Comparison of ENCODE assay signal across 22 cellular contexts in the genomic region with DNA sequence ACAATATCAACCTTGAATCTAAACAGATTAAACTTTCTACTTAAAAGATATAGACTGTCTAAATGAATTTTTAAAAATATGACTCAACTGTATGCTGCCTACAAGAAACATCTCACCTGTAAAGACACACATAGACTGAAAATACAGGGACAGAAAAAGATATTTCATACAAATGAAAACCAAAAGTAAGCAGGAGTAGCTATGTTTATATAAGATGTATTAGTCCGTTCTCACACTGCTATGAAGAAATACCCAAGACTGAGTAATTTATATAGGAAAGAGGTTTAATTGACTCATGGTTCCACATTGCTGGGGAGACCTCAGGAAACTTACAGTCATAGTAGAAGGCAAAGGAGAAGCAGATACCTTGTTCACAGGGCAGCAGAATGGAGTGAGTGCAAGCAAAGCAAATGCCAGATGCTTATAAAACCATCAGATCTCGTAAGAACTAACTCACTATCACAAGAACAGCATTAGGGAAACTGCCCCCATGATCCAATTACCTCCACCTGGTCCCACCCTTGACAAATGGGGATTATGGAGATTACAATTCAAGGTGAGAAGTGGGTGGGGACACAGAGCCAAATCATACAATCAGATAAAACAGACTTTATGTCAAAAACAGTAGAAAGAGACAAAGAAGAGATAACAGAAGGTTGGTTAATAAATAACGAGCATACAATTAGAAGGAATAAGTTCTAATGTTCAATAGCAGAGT.
DNase-seq lines count a peak whose midpoint lies in the region; ATAC-seq and TF ChIP-seq lines count a peak whose summit lies in the region.
"Had no signal": no experiment of that assay in that cellular context is flagged by ENCODE, and none has a peak within 500 bp of the region (broad histone marks: within the 10 kb centered on the region; RNA-seq: fewer than 3 reads in every experiment).

No MANE protein-coding gene starts in this region.

- POLR2A ChIA-PET in activated CD8-positive, alpha-beta T cell treated with anti-CD3 and anti-CD28 coated beads for 36 hours (lab: Charles Lee) = interaction anchor here (1.0 kb wide), 1 partner anchor 626 kb away, joined by 3 read pairs; the partner anchor contains the start of gene DNAH7
- POLR2A ChIA-PET in activated CD8-positive, alpha-beta T cell treated with anti-CD3 and anti-CD28 coated beads, Interleukin-2, amount 10 ng/mL, durations not matched to agents 7 days and 5 days (lab: Charles Lee) = interaction anchor here (0.6 kb wide), 1 partner anchor 1692 kb away, joined by 3 read pairs; no protein-coding TSS in a partner anchor

- no peak for DNase-seq in activated CD8-positive, alpha-beta T cell treated with anti-CD3 and anti-CD28 coated beads for 36 hours
- DNase-seq in activated CD8-positive, alpha-beta T cell treated with anti-CD3 and anti-CD28 coated beads, Interleukin-2, amount 10 ng/mL, durations not matched to agents 7 days and 5 days = no peak
- no peak for DNase-seq in natural killer cell treated with Interleukin-12 subunit alpha and Interleukin-12 subunit beta and Interleukin-15 and Interleukin-18, amount 100 ng/mL, for 72 hours (ENCODE audit: low spot score)
- DNase-seq in natural killer cell (no peak), NK-92 (lab: John Stamatoyannopoulos, UW; ENCODE audit: unreplicated experiment) (no peak), SIG-M5 treated with dmso at 0.1 percent for 504 hours (lab: John Stamatoyannopoulos, UW; ENCODE audit: unreplicated experiment) (no peak)
- no peak for DNase-seq in activated naive CD8-positive, alpha-beta T cell treated with anti-CD3 and anti-CD28 coated beads, Interleukin-2, amount 50 U/mL, for 24 hours
- DNase-seq: BE2C, DMS53, GF-D8, GOT3, HCEC 1CT, MG63, NCI-H1048, NCI-H1436 treated with DMSO at 0.1 percent for 48 hours, NCI-H2029 treated with DMSO at 0.1 percent for 48 hours, NCI-H226, NCI-H510A treated with DMSO at 0.1 percent for 48 hours, PC-3, Right ventricle myocardium superior had no signal

- no peak overlapping the region for H3K4me3 Mint-ChIP-seq in activated CD8-positive, alpha-beta T cell treated with anti-CD3 and anti-CD28 coated beads for 36 hours
- no peak overlapping the region for H3K4me3 Mint-ChIP-seq in activated CD8-positive, alpha-beta T cell treated with anti-CD3 and anti-CD28 coated beads, Interleukin-2, amount 10 ng/mL, durations not matched to agents 7 days and 5 days
- peak overlapping the region; percentile 8 for H3K4me3 Mint-ChIP-seq in natural killer cell treated with Interleukin-12 subunit alpha and Interleukin-12 subunit beta and Interleukin-15 and Interleukin-18, amount 100 ng/mL, for 72 hours
- no peak overlapping the region for H3K4me3 Mint-ChIP-seq in natural killer cell
- H3K4me3 Mint-ChIP-seq in activated naive CD8-positive, alpha-beta T cell treated with anti-CD3 and anti-CD28 coated beads, Interleukin-2, amount 50 U/mL, for 24 hours = no peak overlapping the region

- H3K4me1 Mint-ChIP-seq in activated CD8-positive, alpha-beta T cell treated with anti-CD3 and anti-CD28 coated beads for 36 hours (ENCODE audit: low read depth) = no peaks in the 10 kb centered on the region
- peaks cover 9% of the 10 kb centered on the region for H3K4me1 Mint-ChIP-seq in activated CD8-positive, alpha-beta T cell treated with anti-CD3 and anti-CD28 coated beads, Interleukin-2, amount 10 ng/mL, durations not matched to agents 7 days and 5 days (ENCODE audit: low read depth)
- peaks cover 5 to 7% of the 10 kb centered on the region in 2 donors for H3K4me1 Mint-ChIP-seq in natural killer cell treated with Interleukin-12 subunit alpha and Interleukin-12 subunit beta and Interleukin-15 and Interleukin-18, amount 100 ng/mL, for 72 hours (ENCODE audit: low read depth in 2 of 2)
- no peaks in the 10 kb centered on the region for H3K4me1 Mint-ChIP-seq in natural killer cell
- no peaks in the 10 kb centered on the region for H3K4me1 Mint-ChIP-seq in activated naive CD8-positive, alpha-beta T cell treated with anti-CD3 and anti-CD28 coated beads, Interleukin-2, amount 50 U/mL, for 24 hours

- CTCF ChIA-PET in activated CD8-positive, alpha-beta T cell treated with anti-CD3 and anti-CD28 coated beads for 36 hours (lab: Charles Lee) = interaction anchor here (0.6 kb wide), 1 partner anchor 115 kb away, joined by 3 read pairs; no protein-coding TSS in a partner anchor
- CTCF ChIA-PET in activated CD8-positive, alpha-beta T cell treated with anti-CD3 and anti-CD28 coated beads, Interleukin-2, amount 10 ng/mL, durations not matched to agents 7 days and 5 days (lab: Charles Lee) = interaction anchor here (1.2 kb wide), 1 partner anchor 11 kb away, joined by 3 read pairs; no protein-coding TSS in a partner anchor

- H3K27ac Mint-ChIP-seq in activated CD8-positive, alpha-beta T cell treated with anti-CD3 and anti-CD28 coated beads for 36 hours = no peak overlapping the region
- no peak overlapping the region for H3K27ac Mint-ChIP-seq in activated CD8-positive, alpha-beta T cell treated with anti-CD3 and anti-CD28 coated beads, Interleukin-2, amount 10 ng/mL, durations not matched to agents 7 days and 5 days
- peak overlapping the region; percentile 5 to 34 for H3K27ac Mint-ChIP-seq in natural killer cell treated with Interleukin-12 subunit alpha and Interleukin-12 subunit beta and Interleukin-15 and Interleukin-18, amount 100 ng/mL, for 72 hours
- H3K27ac Mint-ChIP-seq in natural killer cell = no peak overlapping the region
- no peak overlapping the region for H3K27ac Mint-ChIP-seq in activated naive CD8-positive, alpha-beta T cell treated with anti-CD3 and anti-CD28 coated beads, Interleukin-2, amount 50 U/mL, for 24 hours

- H3K27me3 Mint-ChIP-seq in activated CD8-positive, alpha-beta T cell treated with anti-CD3 and anti-CD28 coated beads for 36 hours = no peaks in the 10 kb centered on the region
- no peaks in the 10 kb centered on the region for H3K27me3 Mint-ChIP-seq in activated CD8-positive, alpha-beta T cell treated with anti-CD3 and anti-CD28 coated beads, Interleukin-2, amount 10 ng/mL, durations not matched to agents 7 days and 5 days (ENCODE audit: low read depth)
- no peaks in the 10 kb centered on the region for H3K27me3 Mint-ChIP-seq in natural killer cell treated with Interleukin-12 subunit alpha and Interleukin-12 subunit beta and Interleukin-15 and Interleukin-18, amount 100 ng/mL, for 72 hours
- H3K27me3 Mint-ChIP-seq in natural killer cell (ENCODE audit: low read depth in 2 of 2) = peaks cover 0 to 3% of the 10 kb centered on the region in 2 donors
- H3K27me3 Mint-ChIP-seq in activated naive CD8-positive, alpha-beta T cell treated with anti-CD3 and anti-CD28 coated beads, Interleukin-2, amount 50 U/mL, for 24 hours = no peaks in the 10 kb centered on the region

- intact Hi-C loops in activated CD8-positive, alpha-beta T cell treated with anti-CD3 and anti-CD28 coated beads for 36 hours (cut with micrococcal nuclease) = no loop called here
- intact Hi-C loops in natural killer cell (cut with micrococcal nuclease) = no loop called here

- peak; percentile 39 for ATAC-seq in activated CD8-positive, alpha-beta T cell treated with anti-CD3 and anti-CD28 coated beads for 36 hours
- ATAC-seq in activated CD8-positive, alpha-beta T cell treated with anti-CD3 and anti-CD28 coated beads, Interleukin-2, amount 10 ng/mL, durations not matched to agents 7 days and 5 days = no peak
- peak; percentile 71 to 75 for ATAC-seq in natural killer cell treated with Interleukin-12 subunit alpha and Interleukin-12 subunit beta and Interleukin-15 and Interleukin-18, amount 100 ng/mL, for 72 hours
- ATAC-seq in natural killer cell = no peak
- ATAC-seq in activated naive CD8-positive, alpha-beta T cell treated with anti-CD3 and anti-CD28 coated beads, Interleukin-2, amount 50 U/mL, for 24 hours = peak; percentile 52
- ATAC-seq: HepG2, K562, PC-3 had no signal

- TF ChIP-seq CTCF in activated CD8-positive, alpha-beta T cell treated with anti-CD3 and anti-CD28 coated beads for 36 hours (IDR thresholded peaks at IDR 0.05) = no peak
- no peak for TF ChIP-seq CTCF in natural killer cell (IDR thresholded peaks at IDR 0.05)

- no peaks in the 10 kb centered on the region for H3K36me3 Mint-ChIP-seq in activated CD8-positive, alpha-beta T cell treated with anti-CD3 and anti-CD28 coated beads for 36 hours (ENCODE audit: low read depth)
- peaks cover 24% of the 10 kb centered on the region for H3K36me3 Mint-ChIP-seq in activated CD8-positive, alpha-beta T cell treated with anti-CD3 and anti-CD28 coated beads, Interleukin-2, amount 10 ng/mL, durations not matched to agents 7 days and 5 days (ENCODE audit: low read depth)
- H3K36me3 Mint-ChIP-seq in natural killer cell treated with Interleukin-12 subunit alpha and Interleukin-12 subunit beta and Interleukin-15 and Interleukin-18, amount 100 ng/mL, for 72 hours = peaks cover 30% of the 10 kb centered on the region
- H3K36me3 Mint-ChIP-seq in natural killer cell = peaks cover 23% of the 10 kb centered on the region
- H3K36me3 Mint-ChIP-seq in activated naive CD8-positive, alpha-beta T cell treated with anti-CD3 and anti-CD28 coated beads, Interleukin-2, amount 50 U/mL, for 24 hours (ENCODE audit: low read depth) = peaks cover 3% of the 10 kb centered on the region

- peaks cover 21% of the 10 kb centered on the region for H3K9me3 Mint-ChIP-seq in activated CD8-positive, alpha-beta T cell treated with anti-CD3 and anti-CD28 coated beads for 36 hours
- peaks cover 36% of the 10 kb centered on the region for H3K9me3 Mint-ChIP-seq in activated CD8-positive, alpha-beta T cell treated with anti-CD3 and anti-CD28 coated beads, Interleukin-2, amount 10 ng/mL, durations not matched to agents 7 days and 5 days (ENCODE audit: insufficient read depth)
- H3K9me3 Mint-ChIP-seq in natural killer cell treated with Interleukin-12 subunit alpha and Interleukin-12 subunit beta and Interleukin-15 and Interleukin-18, amount 100 ng/mL, for 72 hours = peaks cover 9% of the 10 kb centered on the region
- peaks cover 15 to 22% of the 10 kb centered on the region in 2 donors for H3K9me3 Mint-ChIP-seq in natural killer cell
- H3K9me3 Mint-ChIP-seq in activated naive CD8-positive, alpha-beta T cell treated with anti-CD3 and anti-CD28 coated beads, Interleukin-2, amount 50 U/mL, for 24 hours = peaks cover 24% of the 10 kb centered on the region

Comparison
In these comparisons a context has a peak if more than half of its experiments do, and no peak if none do; other contexts are left out.
1. ATAC-seq: peak in activated CD8-positive, alpha-beta T cell treated with anti-CD3 and anti-CD28 coated beads for 36 hours (single experiment), natural killer cell treated with Interleukin-12 subunit alpha and Interleukin-12 subunit beta and Interleukin-15 and Interleukin-18, amount 100 ng/mL, for 72 hours (2 of 2) and activated naive CD8-positive, alpha-beta T cell treated with anti-CD3 and anti-CD28 coated beads, Interleukin-2, amount 50 U/mL, for 24 hours (single experiment); none in activated CD8-positive, alpha-beta T cell treated with anti-CD3 and anti-CD28 coated beads, Interleukin-2, amount 10 ng/mL, durations not matched to agents 7 days and 5 days (single experiment) and natural killer cell (0 of 3).
2. H3K27ac Mint-ChIP-seq: peak in natural killer cell treated with Interleukin-12 subunit alpha and Interleukin-12 subunit beta and Interleukin-15 and Interleukin-18, amount 100 ng/mL, for 72 hours (2 of 2); none in activated CD8-positive, alpha-beta T cell treated with anti-CD3 and anti-CD28 coated beads for 36 hours (single experiment), activated CD8-positive, alpha-beta T cell treated with anti-CD3 and anti-CD28 coated beads, Interleukin-2, amount 10 ng/mL, durations not matched to agents 7 days and 5 days (single experiment), natural killer cell (0 of 2) and activated naive CD8-positive, alpha-beta T cell treated with anti-CD3 and anti-CD28 coated beads, Interleukin-2, amount 50 U/mL, for 24 hours (single experiment).